In the genomic region with DNA sequence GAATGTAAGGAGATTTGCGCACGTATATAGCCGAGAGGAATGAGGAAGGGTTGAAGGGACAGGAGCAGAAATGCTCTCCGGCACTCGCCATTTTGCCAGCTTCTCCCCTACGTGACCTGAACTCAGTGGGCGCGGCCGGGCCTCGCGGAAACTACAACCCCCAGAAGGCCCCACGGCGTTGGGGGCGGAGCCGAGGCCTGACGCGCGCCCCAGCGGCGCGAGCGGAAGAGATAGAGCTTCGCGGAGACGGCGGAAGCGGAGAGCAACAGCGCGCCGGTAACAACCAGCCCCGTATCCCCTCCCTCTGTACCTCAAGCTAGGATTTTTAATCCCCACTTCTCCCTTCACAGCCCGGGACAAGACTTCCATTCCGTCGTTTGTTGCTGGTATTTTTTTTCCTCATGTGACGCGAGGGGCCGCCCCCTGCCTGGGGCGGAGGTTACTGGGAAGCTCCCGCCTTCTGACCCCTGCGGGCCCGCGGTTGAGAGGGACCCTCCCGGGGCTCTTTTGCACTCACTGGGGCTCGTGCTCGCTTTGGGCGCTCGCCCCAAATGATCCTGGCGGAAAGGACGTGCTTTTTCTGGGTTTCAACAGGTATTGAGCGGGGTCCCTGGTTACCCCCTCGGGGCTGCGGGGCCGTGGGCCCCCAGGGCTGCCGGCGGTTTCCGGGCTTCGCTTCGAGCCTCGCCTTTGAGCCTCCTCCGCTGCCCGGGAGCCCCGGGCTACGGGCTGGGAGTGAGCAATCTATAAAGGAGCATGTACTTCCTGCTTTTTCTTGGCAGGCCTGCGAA, we compare ENCODE assay signal across 1 cellular context.
A peak's percentile ranks its signal among the peaks of the same experiment; 100 is the strongest.
TF ChIP-seq lines count a peak whose summit lies in the region.

TSS of gene R3HCC1L (plus strand) at position 227 of the 791 bp plus-strand sequence. CDS start 73,458 bp downstream, outside the sequence.

TF ChIP-seq in K562, 482 proteins besides CTCF, POLR2A, EP300 and RAD21 (continued from another document and continues in another):
- TF ChIP-seq, protein P1, sequence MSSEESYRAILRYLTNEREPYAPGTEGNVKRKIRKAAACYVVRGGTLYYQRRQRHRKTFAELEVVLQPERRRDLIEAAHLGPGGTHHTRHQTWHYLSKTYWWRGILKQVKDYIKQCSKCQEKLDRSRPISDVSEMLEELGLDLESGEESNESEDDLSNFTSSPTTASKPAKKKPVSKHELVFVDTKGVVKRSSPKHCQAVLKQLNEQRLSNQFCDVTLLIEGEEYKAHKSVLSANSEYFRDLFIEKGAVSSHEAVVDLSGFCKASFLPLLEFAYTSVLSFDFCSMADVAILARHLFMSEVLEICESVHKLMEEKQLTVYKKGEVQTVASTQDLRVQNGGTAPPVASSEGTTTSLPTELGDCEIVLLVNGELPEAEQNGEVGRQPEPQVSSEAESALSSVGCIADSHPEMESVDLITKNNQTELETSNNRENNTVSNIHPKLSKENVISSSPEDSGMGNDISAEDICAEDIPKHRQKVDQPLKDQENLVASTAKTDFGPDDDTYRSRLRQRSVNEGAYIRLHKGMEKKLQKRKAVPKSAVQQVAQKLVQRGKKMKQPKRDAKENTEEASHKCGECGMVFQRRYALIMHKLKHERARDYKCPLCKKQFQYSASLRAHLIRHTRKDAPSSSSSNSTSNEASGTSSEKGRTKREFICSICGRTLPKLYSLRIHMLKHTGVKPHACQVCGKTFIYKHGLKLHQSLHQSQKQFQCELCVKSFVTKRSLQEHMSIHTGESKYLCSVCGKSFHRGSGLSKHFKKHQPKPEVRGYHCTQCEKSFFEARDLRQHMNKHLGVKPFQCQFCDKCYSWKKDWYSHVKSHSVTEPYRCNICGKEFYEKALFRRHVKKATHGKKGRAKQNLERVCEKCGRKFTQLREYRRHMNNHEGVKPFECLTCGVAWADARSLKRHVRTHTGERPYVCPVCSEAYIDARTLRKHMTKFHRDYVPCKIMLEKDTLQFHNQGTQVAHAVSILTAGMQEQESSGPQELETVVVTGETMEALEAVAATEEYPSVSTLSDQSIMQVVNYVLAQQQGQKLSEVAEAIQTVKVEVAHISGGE (CRISPR knock-in tag; IDR thresholded peaks at IDR 0.05): peak in 1 of 3 experiments; percentile 88; a peak in 3 of 6 replicates
- TF ChIP-seq THRB (CRISPR knock-in tag; conservative IDR thresholded peaks at IDR 0.05) (no peak), TAF9B (IDR thresholded peaks at IDR 0.05; ENCODE audit: partially characterized antibody) (peak; percentile 51), NEUROD1 (IDR thresholded peaks at IDR 0.05; ENCODE audit: borderline replicate concordance, low read depth, low read length, partially characterized antibody) (no peak), FOXJ3 (CRISPR knock-in tag; IDR thresholded peaks at IDR 0.05) (no peak), ILK (tag; IDR thresholded peaks at IDR 0.05; ENCODE audit: borderline replicate concordance, low read depth) (no peak), ELK3 (CRISPR knock-in tag; IDR thresholded peaks at IDR 0.05) (no peak), PREB (CRISPR knock-in tag; IDR thresholded peaks at IDR 0.05) (no peak), PPARD (CRISPR knock-in tag; IDR thresholded peaks at IDR 0.05) (no peak), GATAD2B (IDR thresholded peaks at IDR 0.05; ENCODE audit: borderline replicate concordance) (0 out of 2 replicates have a peak, but pooled peaks have one; percentile 15), POLR2H (tag; IDR thresholded peaks at IDR 0.05; ENCODE audit: low read depth) (peak; percentile 76), CREB1 (IDR thresholded peaks at IDR 0.05) (peak; percentile 87), CREB1 (CRISPR knock-in tag; IDR thresholded peaks at IDR 0.05) (peak; percentile 86), NR4A1 (CRISPR knock-in tag; IDR thresholded peaks at IDR 0.05) (no peak), NR4A1 (tag; IDR thresholded peaks at IDR 0.05) (no peak), BCL6 (CRISPR knock-in tag; IDR thresholded peaks at IDR 0.05) (no peak), NFE2L1 (tag; IDR thresholded peaks at IDR 0.05; ENCODE audit: borderline replicate concordance, low read depth) (no peak), MCM7 (IDR thresholded peaks at IDR 0.05) (no peak), PRPF4 (IDR thresholded peaks at IDR 0.05; ENCODE audit: insufficient read depth, low read depth, low read length, poor library complexity, severe bottlenecking) (no peak), CBX5 (IDR thresholded peaks at IDR 0.05; ENCODE audit: borderline replicate concordance, low read depth) (no peak), LARP7 (IDR thresholded peaks at IDR 0.05) (no peak), KDM5B (IDR thresholded peaks at IDR 0.05; ENCODE audit: insufficient replicate concordance, low read depth, low read length) (peak; percentile 72), MCM3 (IDR thresholded peaks at IDR 0.05) (no peak), NFIC (IDR thresholded peaks at IDR 0.05) (no peak), POLR2G (IDR thresholded peaks at IDR 0.05; ENCODE audit: low read depth, low read length) (peak; percentile 93), ZNF134 (CRISPR knock-in tag; conservative IDR thresholded peaks at IDR 0.05) (no peak), C11orf30 (IDR thresholded peaks at IDR 0.05; ENCODE audit: low read depth) (no peak), HNRNPH1 (optimal IDR thresholded peaks at IDR 0.05; ENCODE audit: low read depth, low read length) (no peak), TFAP4 (CRISPR knock-in tag; IDR thresholded peaks at IDR 0.05; ENCODE audit: borderline replicate concordance) (no peak; the same call in 1 of the 2 replicates), PHTF2 (CRISPR knock-in tag; IDR thresholded peaks at IDR 0.05) (no peak), ZNF174 (CRISPR knock-in tag; IDR thresholded peaks at IDR 0.05) (no peak), ZNF551 (CRISPR knock-in tag; IDR thresholded peaks at IDR 0.05) (no peak), SMARCB1 (IDR thresholded peaks at IDR 0.05; ENCODE audit: insufficient read length, low read depth) (no peak), SIX5 (IDR thresholded peaks at IDR 0.05; ENCODE audit: borderline replicate concordance in 1 of 2, insufficient read depth in 1 of 2, low read depth in 1 of 2, low read length in 2 of 2) (peak; percentile 66 to 77), TSC22D4 (tag; IDR thresholded peaks at IDR 0.05) (no peak), PML (IDR thresholded peaks at IDR 0.05; ENCODE audit: low read length) (peak; percentile 48; the same call in 1 of the 2 replicates), KAT2B (IDR thresholded peaks at IDR 0.05; ENCODE audit: low read depth, low read length) (no peak), ZC3H8 (IDR thresholded peaks at IDR 0.05) (no peak), CXXC5 (CRISPR knock-in tag; IDR thresholded peaks at IDR 0.05) (peak; percentile 89), MEF2D (tag; conservative IDR thresholded peaks at IDR 0.05; ENCODE audit: low read depth) (no peak), ZKSCAN1 (IDR thresholded peaks at IDR 0.05; ENCODE audit: low read depth, low read length) (no peak), ZBTB9 (CRISPR knock-in tag; IDR thresholded peaks at IDR 0.05) (no peak), ATF2 (CRISPR knock-in tag; IDR thresholded peaks at IDR 0.05) (no peak), ZNF347 (CRISPR knock-in tag; IDR thresholded peaks at IDR 0.05; ENCODE audit: low read depth) (no peak), SOX6 (IDR thresholded peaks at IDR 0.05) (0 out of 2 replicates have a peak, but pooled peaks have one; percentile 33), SIRT6 (IDR thresholded peaks at IDR 0.05; ENCODE audit: low read depth, low read length) (no peak), E2F8 (IDR thresholded peaks at IDR 0.05; ENCODE audit: low read depth, partially characterized antibody) (peak; percentile 51), NFIX (CRISPR knock-in tag; IDR thresholded peaks at IDR 0.05; ENCODE audit: low read depth) (no peak)
- TF ChIP-seq, protein P2, sequence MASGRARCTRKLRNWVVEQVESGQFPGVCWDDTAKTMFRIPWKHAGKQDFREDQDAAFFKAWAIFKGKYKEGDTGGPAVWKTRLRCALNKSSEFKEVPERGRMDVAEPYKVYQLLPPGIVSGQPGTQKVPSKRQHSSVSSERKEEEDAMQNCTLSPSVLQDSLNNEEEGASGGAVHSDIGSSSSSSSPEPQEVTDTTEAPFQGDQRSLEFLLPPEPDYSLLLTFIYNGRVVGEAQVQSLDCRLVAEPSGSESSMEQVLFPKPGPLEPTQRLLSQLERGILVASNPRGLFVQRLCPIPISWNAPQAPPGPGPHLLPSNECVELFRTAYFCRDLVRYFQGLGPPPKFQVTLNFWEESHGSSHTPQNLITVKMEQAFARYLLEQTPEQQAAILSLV (tag; IDR thresholded peaks at IDR 0.05): no peak
- TF ChIP-seq, protein P3, sequence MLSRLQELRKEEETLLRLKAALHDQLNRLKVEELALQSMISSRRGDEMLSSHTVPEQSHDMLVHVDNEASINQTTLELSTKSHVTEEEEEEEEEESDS (CRISPR knock-in tag; IDR thresholded peaks at IDR 0.05): no peak
